In the genomic region with DNA sequence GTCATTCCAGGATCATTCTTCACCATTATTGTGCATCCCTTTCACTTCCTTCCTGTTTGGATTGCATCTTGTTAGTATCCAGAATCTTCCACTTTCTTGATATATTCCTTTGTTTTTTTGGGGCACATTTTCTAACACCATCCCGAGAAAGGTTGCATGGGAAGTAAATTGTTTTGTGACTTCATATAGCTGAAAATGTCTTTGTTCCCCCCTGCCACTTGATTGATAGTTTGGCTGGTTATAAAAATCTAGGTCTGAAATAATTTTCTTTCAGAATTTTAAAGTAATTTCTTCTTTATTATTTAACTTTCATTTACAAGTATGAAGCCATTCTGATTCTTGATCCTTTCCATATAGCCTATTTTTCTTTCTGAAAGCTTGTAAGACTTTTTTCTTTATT, we compare ENCODE assay signal across 7 cellular contexts.
"Had no signal": no experiment of that assay in that cellular context is flagged by ENCODE, and none has a peak within 500 bp of the region (broad histone marks: within the 10 kb centered on the region; RNA-seq: fewer than 3 reads in every experiment).

No MANE protein-coding gene starts in this region.

- H3K27ac ChIP-seq: HL-60, KMS-11 had no signal

- H3K27me3 Mint-ChIP-seq: IgD-negative memory B cell had no signal

- H3K4me2 ChIP-seq: KMS-11 had no signal

- H3K27ac Mint-ChIP-seq: IgD-negative memory B cell had no signal

- DNase-seq: IMR-90, KBM-7, KG1 had no signal

- FAIRE-seq: HTR-8/SVneo had no signal

- H3K4me3 Mint-ChIP-seq: IgD-negative memory B cell had no signal

- H3K9ac ChIP-seq: KMS-11 had no signal
